In genomic region chr14:21039585-21040369, GRCh38 we compare ENCODE assay signal across 8 cellular contexts. TPM values are rescaled to one million over a fixed set of nuclear protein-coding genes. Genes with fewer than 3 reads are reported as not detected.
DNase-seq lines count a peak whose midpoint lies in the region; ATAC-seq and TF ChIP-seq lines count a peak whose summit lies in the region.

No MANE protein-coding gene starts in this region.

- ATAC-seq in GM21390 (IDR thresholded peaks at IDR 0.05; ENCODE audit: unreplicated experiment): no peak

- no peak overlapping the region for H2AK5ac ChIP-seq in neuronal stem cell (ENCODE audit: low read depth, low read length)

- no peak overlapping the region for H3K14ac ChIP-seq in neuronal stem cell (ENCODE audit: low read length)

- no peak overlapping the region for H2BK5ac ChIP-seq in neuronal stem cell (ENCODE audit: low read length)

- BruUV-seq in A673 (replicated peaks; lab: Mats Ljungman, UMichigan): no TSS peak

- H2BK15ac ChIP-seq in neuronal stem cell (ENCODE audit: low read length): no peak overlapping the region

- no peaks in the 10 kb centered on the region for H3K4me1 Mint-ChIP-seq in activated CD4-positive, alpha-beta T cell treated with anti-CD3 and anti-CD28 coated beads, Interleukin-2, amount 10 ng/mL, durations not matched to agents 24 days and 14 days
- H3K4me1 Mint-ChIP-seq in activated T-helper 1 cell treated with anti-CD3 and anti-CD28 coated beads, Interleukin-12 subunit alpha, Interleukin-12 subunit beta, Interleukin-2, Interleukin-4 antibody, amounts not matched to agents 30 ng/mL and 10 ng/mL and 1 ng/mL, durations not matched to agents 14 hours and 24 hours and 36 hours (ENCODE audit: low read depth): no peaks in the 10 kb centered on the region

- peak; percentile 66 for TF ChIP-seq CTCF in A673 (conservative IDR thresholded peaks at IDR 0.05; ENCODE audit: low read depth, low read length)

- H4K8ac ChIP-seq in neuronal stem cell (ENCODE audit: low read depth, low read length): no peak overlapping the region

- POLR2A ChIA-PET in A673 (lab: Charles Lee; ENCODE audit: low non-redundant PET): no interaction called here

- WGBS in neuronal stem cell (ENCODE audit: extremely low coverage in 2 of 2, insufficient read length in 2 of 2, insufficient replicate concordance in 1 of 2), 2 donors: no CpG with 5 or more reads among the region's 8 CpGs

- H3K18ac ChIP-seq in neuronal stem cell (ENCODE audit: low read length): no peak overlapping the region

- no peak overlapping the region for H2BK12ac ChIP-seq in neuronal stem cell (ENCODE audit: low read length)

- H3K9ac ChIP-seq in neuronal stem cell (ENCODE audit: low read depth, low read length, poor library complexity): no peak overlapping the region

- peak; percentile 68 for DNase-seq in A673 (ENCODE audit: low spot score)
- peak; percentile 23 for DNase-seq in GM04503 (ENCODE audit: low read depth)
- peak; percentile 73 for DNase-seq in NCI-H1694 (lab: John Stamatoyannopoulos, UW)
- DNase-seq in activated CD4-positive, alpha-beta T cell treated with anti-CD3 and anti-CD28 coated beads, Interleukin-2, amount 10 ng/mL, durations not matched to agents 24 days and 14 days: peak; percentile 72
- peak; percentile 60 for DNase-seq in foreskin melanocyte
- DNase-seq in neuronal stem cell (ENCODE audit: low spot score): peak; percentile 44
- no peak for DNase-seq in activated T-helper 1 cell treated with anti-CD3 and anti-CD28 coated beads, Interleukin-12 subunit alpha, Interleukin-12 subunit beta, Interleukin-2, Interleukin-4 antibody, amounts not matched to agents 30 ng/mL and 10 ng/mL and 1 ng/mL, durations not matched to agents 14 hours and 24 hours and 36 hours (ENCODE audit: low spot score)

- H4K91ac ChIP-seq in neuronal stem cell (ENCODE audit: low read depth, low read length, poor library complexity): no peak overlapping the region

- H3K27me3 Mint-ChIP-seq in activated CD4-positive, alpha-beta T cell treated with anti-CD3 and anti-CD28 coated beads, Interleukin-2, amount 10 ng/mL, durations not matched to agents 24 days and 14 days: peaks cover 29% of the 10 kb centered on the region
- peaks cover 20% of the 10 kb centered on the region for H3K27me3 Mint-ChIP-seq in activated T-helper 1 cell treated with anti-CD3 and anti-CD28 coated beads, Interleukin-12 subunit alpha, Interleukin-12 subunit beta, Interleukin-2, Interleukin-4 antibody, amounts not matched to agents 30 ng/mL and 10 ng/mL and 1 ng/mL, durations not matched to agents 14 hours and 24 hours and 36 hours (ENCODE audit: insufficient read depth)

- no peak overlapping the region for H3K4me2 ChIP-seq in neuronal stem cell (ENCODE audit: insufficient read depth, low read length, poor library complexity, severe bottlenecking)

- no peak overlapping the region for H3K27ac Mint-ChIP-seq in activated CD4-positive, alpha-beta T cell treated with anti-CD3 and anti-CD28 coated beads, Interleukin-2, amount 10 ng/mL, durations not matched to agents 24 days and 14 days
- no peak overlapping the region for H3K27ac Mint-ChIP-seq in activated T-helper 1 cell treated with anti-CD3 and anti-CD28 coated beads, Interleukin-12 subunit alpha, Interleukin-12 subunit beta, Interleukin-2, Interleukin-4 antibody, amounts not matched to agents 30 ng/mL and 10 ng/mL and 1 ng/mL, durations not matched to agents 14 hours and 24 hours and 36 hours

- H3K27ac ChIP-seq in A673 (ENCODE audit: low read depth, low read length, poor library complexity, severe bottlenecking): no peak overlapping the region
- H3K27ac ChIP-seq in neuronal stem cell (replicated peaks; ENCODE audit: low read length): no peak overlapping the region

- H3K4ac ChIP-seq in neuronal stem cell (ENCODE audit: low read length): no peak overlapping the region

- peak overlapping the region; percentile 74 for H2AFZ ChIP-seq in neuronal stem cell (ENCODE audit: low read length)

- no peaks in the 10 kb centered on the region for H3K9me3 Mint-ChIP-seq in activated CD4-positive, alpha-beta T cell treated with anti-CD3 and anti-CD28 coated beads, Interleukin-2, amount 10 ng/mL, durations not matched to agents 24 days and 14 days
- no peaks in the 10 kb centered on the region for H3K9me3 Mint-ChIP-seq in activated T-helper 1 cell treated with anti-CD3 and anti-CD28 coated beads, Interleukin-12 subunit alpha, Interleukin-12 subunit beta, Interleukin-2, Interleukin-4 antibody, amounts not matched to agents 30 ng/mL and 10 ng/mL and 1 ng/mL, durations not matched to agents 14 hours and 24 hours and 36 hours

- H3K9me3 ChIP-seq in A673 (ENCODE audit: low read depth, low read length, poor library complexity, severe bottlenecking) (no peaks in the 10 kb centered on the region), neuronal stem cell (replicated peaks in 1 of 2; ENCODE audit: control insufficient read depth in 2 of 2, insufficient read depth in 1 of 2, low read depth in 1 of 2, low read length in 2 of 2) (no peaks in the 10 kb centered on the region)

- H3K4me3 ChIP-seq in A673 (ENCODE audit: low read depth, low read length, poor library complexity, severe bottlenecking): no peak overlapping the region
- no peak overlapping the region for H3K4me3 ChIP-seq in neuronal stem cell (ENCODE audit: low read length in 2 of 2)

- no peaks in the 10 kb centered on the region for H3K79me1 ChIP-seq in neuronal stem cell (ENCODE audit: low read depth, low read length)

- intact Hi-C loops in A673 (cut with micrococcal nuclease; ENCODE audit: unreplicated experiment): loop anchor here (1.0 to 10.0 kb wide), 2 partner anchors 25 to 345 kb away; no protein-coding TSS in a partner anchor
- intact Hi-C loops in activated CD4-positive, alpha-beta T cell treated with anti-CD3 and anti-CD28 coated beads, Interleukin-2, amount 10 ng/mL, durations not matched to agents 24 days and 14 days (cut with micrococcal nuclease): loop anchor here (1.0 kb wide), 2 partner anchors 25 to 182 kb away; no protein-coding TSS in a partner anchor
- intact Hi-C loops in activated T-helper 1 cell treated with anti-CD3 and anti-CD28 coated beads, Interleukin-12 subunit alpha, Interleukin-12 subunit beta, Interleukin-2, Interleukin-4 antibody, amounts not matched to agents 30 ng/mL and 10 ng/mL and 1 ng/mL, durations not matched to agents 14 hours and 24 hours and 36 hours (cut with micrococcal nuclease): loop anchor here (1.0 kb wide), 1 partner anchor 25 kb away; no protein-coding TSS in a partner anchor

- no peaks in the 10 kb centered on the region for H3K36me3 Mint-ChIP-seq in activated CD4-positive, alpha-beta T cell treated with anti-CD3 and anti-CD28 coated beads, Interleukin-2, amount 10 ng/mL, durations not matched to agents 24 days and 14 days (ENCODE audit: low read depth)
- H3K36me3 Mint-ChIP-seq in activated T-helper 1 cell treated with anti-CD3 and anti-CD28 coated beads, Interleukin-12 subunit alpha, Interleukin-12 subunit beta, Interleukin-2, Interleukin-4 antibody, amounts not matched to agents 30 ng/mL and 10 ng/mL and 1 ng/mL, durations not matched to agents 14 hours and 24 hours and 36 hours (ENCODE audit: low read depth): no peaks in the 10 kb centered on the region

- H3K23ac ChIP-seq in neuronal stem cell (ENCODE audit: low read depth, low read length, poor library complexity): no peak overlapping the region

- H3K4me1 ChIP-seq in A673 (ENCODE audit: insufficient read depth, low read length, poor library complexity, severe bottlenecking): no peaks in the 10 kb centered on the region
- H3K4me1 ChIP-seq in neuronal stem cell (ENCODE audit: control insufficient read depth in 2 of 2, insufficient read depth in 1 of 2, low read depth in 1 of 2, low read length in 2 of 2): peaks cover 1 to 2% of the 10 kb centered on the region in 2 donors

- H3K4me3 Mint-ChIP-seq in activated CD4-positive, alpha-beta T cell treated with anti-CD3 and anti-CD28 coated beads, Interleukin-2, amount 10 ng/mL, durations not matched to agents 24 days and 14 days: no peak overlapping the region
- no peak overlapping the region for H3K4me3 Mint-ChIP-seq in activated T-helper 1 cell treated with anti-CD3 and anti-CD28 coated beads, Interleukin-12 subunit alpha, Interleukin-12 subunit beta, Interleukin-2, Interleukin-4 antibody, amounts not matched to agents 30 ng/mL and 10 ng/mL and 1 ng/mL, durations not matched to agents 14 hours and 24 hours and 36 hours

- H2BK120ac ChIP-seq in neuronal stem cell (ENCODE audit: low read depth, low read length): no peak overlapping the region

- H3K27me3 ChIP-seq in A673 (replicated peaks; ENCODE audit: insufficient read depth, low read depth, low read length, poor library complexity): no peaks in the 10 kb centered on the region
- H3K27me3 ChIP-seq in neuronal stem cell (ENCODE audit: control insufficient read depth in 3 of 3, insufficient read depth in 3 of 3, low read depth in 1 of 3, low read length in 3 of 3): peaks cover 0 to 57% (median 0%) of the 10 kb centered on the region in 3 experiments

- H3K36me3 ChIP-seq in A673 (ENCODE audit: insufficient read depth, low read length, poor library complexity, severe bottlenecking) (no peaks in the 10 kb centered on the region), neuronal stem cell (replicated peaks in 1 of 2; ENCODE audit: control insufficient read depth in 2 of 2, insufficient read depth in 2 of 2, low read length in 2 of 2) (no peaks in the 10 kb centered on the region)

- CTCF ChIA-PET in A673 (lab: Charles Lee): interaction anchor here (0.6 to 2.0 kb wide), 5 partner anchors 25 to 281 kb away, joined by 3 to 44 read pairs (median 3); no protein-coding TSS in a partner anchor

RNA-seq across cellular contexts. Expression of gene RNASE7, which starts 2.4 kb away (rescaled TPM):
- not detected in 2 replicates for total RNA-seq in A673 (2021)
- total RNA-seq in activated CD4-positive, alpha-beta T cell treated with anti-CD3 and anti-CD28 coated beads, Interleukin-2, amount 10 ng/mL, durations not matched to agents 24 days and 14 days: not detected in 2 replicates
- not detected for polyA plus RNA-seq in neuronal stem cell (2013, experiment 1 of 2)
- not detected for polyA plus RNA-seq in neuronal stem cell (2013, experiment 2 of 2)
- not detected in 2 replicates for total RNA-seq in activated T-helper 1 cell treated with anti-CD3 and anti-CD28 coated beads, Interleukin-12 subunit alpha, Interleukin-12 subunit beta, Interleukin-2, Interleukin-4 antibody, amounts not matched to agents 30 ng/mL and 10 ng/mL and 1 ng/mL, durations not matched to agents 14 hours and 24 hours and 36 hours

RNA-seq across cellular contexts. Expression of gene RNASE13, which starts 5.2 kb away (rescaled TPM):
- total RNA-seq in A673 (2021): not detected in 2 replicates
- total RNA-seq in activated CD4-positive, alpha-beta T cell treated with anti-CD3 and anti-CD28 coated beads, Interleukin-2, amount 10 ng/mL, durations not matched to agents 24 days and 14 days: not detected in 2 replicates
- polyA plus RNA-seq in neuronal stem cell (2013, experiment 1 of 2): 0.01 TPM
- not detected for polyA plus RNA-seq in neuronal stem cell (2013, experiment 2 of 2)
- total RNA-seq in activated T-helper 1 cell treated with anti-CD3 and anti-CD28 coated beads, Interleukin-12 subunit alpha, Interleukin-12 subunit beta, Interleukin-2, Interleukin-4 antibody, amounts not matched to agents 30 ng/mL and 10 ng/mL and 1 ng/mL, durations not matched to agents 14 hours and 24 hours and 36 hours: not detected in 2 replicates

RNA-seq across cellular contexts. Expression of gene TPPP2, which starts 9.8 kb away (rescaled TPM):
- not detected in 2 replicates for total RNA-seq in A673 (2021)
- not detected in 2 replicates for total RNA-seq in activated CD4-positive, alpha-beta T cell treated with anti-CD3 and anti-CD28 coated beads, Interleukin-2, amount 10 ng/mL, durations not matched to agents 24 days and 14 days
- not detected for polyA plus RNA-seq in neuronal stem cell (2013, experiment 1 of 2)
- polyA plus RNA-seq in neuronal stem cell (2013, experiment 2 of 2): not detected
- total RNA-seq in activated T-helper 1 cell treated with anti-CD3 and anti-CD28 coated beads, Interleukin-12 subunit alpha, Interleukin-12 subunit beta, Interleukin-2, Interleukin-4 antibody, amounts not matched to agents 30 ng/mL and 10 ng/mL and 1 ng/mL, durations not matched to agents 14 hours and 24 hours and 36 hours: not detected in 2 replicates

RNA-seq across cellular contexts. Expression of gene NDRG2, which starts 14.9 kb away (rescaled TPM):
- 8.0 and 17.1 TPM in 2 replicates for total RNA-seq in A673 (2021)
- 1.9 and 2.3 TPM in 2 replicates for total RNA-seq in activated CD4-positive, alpha-beta T cell treated with anti-CD3 and anti-CD28 coated beads, Interleukin-2, amount 10 ng/mL, durations not matched to agents 24 days and 14 days
- polyA plus RNA-seq in neuronal stem cell (2013, experiment 1 of 2): 2.3 TPM
- polyA plus RNA-seq in neuronal stem cell (2013, experiment 2 of 2): 2.3 TPM
- 1.5 and 1.6 TPM in 2 replicates for total RNA-seq in activated T-helper 1 cell treated with anti-CD3 and anti-CD28 coated beads, Interleukin-12 subunit alpha, Interleukin-12 subunit beta, Interleukin-2, Interleukin-4 antibody, amounts not matched to agents 30 ng/mL and 10 ng/mL and 1 ng/mL, durations not matched to agents 14 hours and 24 hours and 36 hours

RNA-seq across cellular contexts. Expression of gene RNASE8, which starts 17.8 kb away (rescaled TPM):
- not detected in 2 replicates for total RNA-seq in A673 (2021)
- total RNA-seq in activated CD4-positive, alpha-beta T cell treated with anti-CD3 and anti-CD28 coated beads, Interleukin-2, amount 10 ng/mL, durations not matched to agents 24 days and 14 days: not detected in 2 replicates
- not detected for polyA plus RNA-seq in neuronal stem cell (2013, experiment 1 of 2)
- polyA plus RNA-seq in neuronal stem cell (2013, experiment 2 of 2): not detected
- total RNA-seq in activated T-helper 1 cell treated with anti-CD3 and anti-CD28 coated beads, Interleukin-12 subunit alpha, Interleukin-12 subunit beta, Interleukin-2, Interleukin-4 antibody, amounts not matched to agents 30 ng/mL and 10 ng/mL and 1 ng/mL, durations not matched to agents 14 hours and 24 hours and 36 hours: not detected in 2 replicates
